In the genomic region with DNA sequence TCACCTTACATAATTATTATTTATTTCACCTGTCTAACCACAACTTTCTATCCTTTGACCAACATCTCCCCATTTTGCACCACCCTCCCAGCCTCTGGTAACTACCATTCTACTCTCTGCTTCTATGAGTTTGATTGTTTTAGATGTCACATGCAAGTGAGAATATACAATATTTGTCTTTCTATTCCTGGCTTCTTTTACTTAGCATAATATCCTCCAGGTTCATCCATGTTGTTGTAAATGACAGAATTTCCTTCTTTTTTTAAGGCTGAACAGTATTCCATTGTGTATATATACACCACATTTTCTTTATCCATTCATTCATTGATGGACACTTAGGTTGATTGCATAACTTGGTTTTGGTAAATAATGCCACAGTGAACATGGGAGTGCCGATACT, we compare ENCODE assay signal across 25 cellular contexts.
"Had no signal": no experiment of that assay in that cellular context is flagged by ENCODE, and none has a peak within 500 bp of the region (broad histone marks: within the 10 kb centered on the region; RNA-seq: fewer than 3 reads in every experiment).

No MANE protein-coding gene starts in this region.

- H3K36me3 ChIP-seq: adrenal gland, brain microvascular endothelial cell, neutrophil, ovary, prostate gland, upper lobe of left lung had no signal

- H3K27me3 Mint-ChIP-seq: activated naive CD4-positive, alpha-beta T cell treated with anti-CD3 and anti-CD28 coated beads, Interleukin-2, amount 10 ng/mL, durations not matched to agents 7 days and 5 days; naive thymus-derived CD8-positive, alpha-beta T cell had no signal

- ATAC-seq: activated CD8-positive, alpha-beta T cell treated with anti-CD3 and anti-CD28 coated beads, Interleukin-2, amount 10 ng/mL, durations not matched to agents 7 days and 5 days; esophagus mucosa; left ventricle myocardium superior; naive thymus-derived CD8-positive, alpha-beta T cell had no signal

- H3K27ac ChIP-seq: adrenal gland, ascending aorta, brain microvascular endothelial cell, hepatocyte, neutrophil, ovary, prostate gland, spleen, upper lobe of left lung had no signal

- H3K27ac Mint-ChIP-seq: activated CD8-positive, alpha-beta T cell treated with anti-CD3 and anti-CD28 coated beads, Interleukin-2, amount 10 ng/mL, durations not matched to agents 7 days and 5 days; activated naive CD4-positive, alpha-beta T cell treated with anti-CD3 and anti-CD28 coated beads, Interleukin-2, amount 10 ng/mL, durations not matched to agents 7 days and 5 days; mesothelial cell of epicardium had no signal

- H3K4me1 ChIP-seq: prostate gland had no signal

- H3K27me3 ChIP-seq: adrenal gland, ascending aorta, brain microvascular endothelial cell, hepatocyte, neutrophil, ovary, spleen, upper lobe of left lung had no signal

- H3K9me3 Mint-ChIP-seq: activated naive CD4-positive, alpha-beta T cell treated with anti-CD3 and anti-CD28 coated beads, Interleukin-2, amount 10 ng/mL, durations not matched to agents 7 days and 5 days; immature natural killer cell; mesothelial cell of epicardium; naive thymus-derived CD8-positive, alpha-beta T cell had no signal

- H3K4me3 ChIP-seq: adrenal gland, ascending aorta, hepatocyte, ovary, prostate gland, spleen, upper lobe of left lung had no signal

- H3K4me3 Mint-ChIP-seq: activated CD8-positive, alpha-beta T cell treated with anti-CD3 and anti-CD28 coated beads, Interleukin-2, amount 10 ng/mL, durations not matched to agents 7 days and 5 days; activated naive CD4-positive, alpha-beta T cell treated with anti-CD3 and anti-CD28 coated beads, Interleukin-2, amount 10 ng/mL, durations not matched to agents 7 days and 5 days; mesothelial cell of epicardium had no signal

- FAIRE-seq: endothelial cell of umbilical vein had no signal

- H3K4me2 ChIP-seq: hepatocyte had no signal

- DNase-seq: activated CD4-positive, alpha-beta T cell treated with anti-CD3 and anti-CD28 coated beads, Interleukin-2, amount 50 U/mL, for 1 hour; activated CD8-positive, alpha-beta T cell treated with anti-CD3 and anti-CD28 coated beads, Interleukin-2, amount 10 ng/mL, durations not matched to agents 7 days and 5 days; activated naive CD4-positive, alpha-beta T cell treated with anti-CD3 and anti-CD28 coated beads, Interleukin-2, amount 10 ng/mL, durations not matched to agents 7 days and 5 days; adrenal gland; brain microvascular endothelial cell; central memory CD4-positive, alpha-beta T cell; dermis blood vessel endothelial cell; effector memory CD4-positive, alpha-beta T cell; glutamatergic neuron; immature natural killer cell; left ventricle myocardium superior; mammary epithelial cell; naive thymus-derived CD8-positive, alpha-beta T cell; ovary; spleen; stimulated activated CD4-positive, alpha-beta T cell treated with anti-CD3 and anti-CD28 coated beads, Interleukin-4, amount 100 ng/mL, for 1 hour; stimulated activated naive CD4-positive, alpha-beta T cell; upper lobe of left lung had no signal

- H3K4me1 Mint-ChIP-seq: mesothelial cell of epicardium had no signal

- H2AFZ ChIP-seq: hepatocyte had no signal

- H3K36me3 Mint-ChIP-seq: immature natural killer cell had no signal

- H3K9me3 ChIP-seq: adrenal gland, ascending aorta, neutrophil, ovary, prostate gland, spleen, upper lobe of left lung had no signal
